12 cellular contexts compared by ENCODE assay signal in the genomic region with DNA sequence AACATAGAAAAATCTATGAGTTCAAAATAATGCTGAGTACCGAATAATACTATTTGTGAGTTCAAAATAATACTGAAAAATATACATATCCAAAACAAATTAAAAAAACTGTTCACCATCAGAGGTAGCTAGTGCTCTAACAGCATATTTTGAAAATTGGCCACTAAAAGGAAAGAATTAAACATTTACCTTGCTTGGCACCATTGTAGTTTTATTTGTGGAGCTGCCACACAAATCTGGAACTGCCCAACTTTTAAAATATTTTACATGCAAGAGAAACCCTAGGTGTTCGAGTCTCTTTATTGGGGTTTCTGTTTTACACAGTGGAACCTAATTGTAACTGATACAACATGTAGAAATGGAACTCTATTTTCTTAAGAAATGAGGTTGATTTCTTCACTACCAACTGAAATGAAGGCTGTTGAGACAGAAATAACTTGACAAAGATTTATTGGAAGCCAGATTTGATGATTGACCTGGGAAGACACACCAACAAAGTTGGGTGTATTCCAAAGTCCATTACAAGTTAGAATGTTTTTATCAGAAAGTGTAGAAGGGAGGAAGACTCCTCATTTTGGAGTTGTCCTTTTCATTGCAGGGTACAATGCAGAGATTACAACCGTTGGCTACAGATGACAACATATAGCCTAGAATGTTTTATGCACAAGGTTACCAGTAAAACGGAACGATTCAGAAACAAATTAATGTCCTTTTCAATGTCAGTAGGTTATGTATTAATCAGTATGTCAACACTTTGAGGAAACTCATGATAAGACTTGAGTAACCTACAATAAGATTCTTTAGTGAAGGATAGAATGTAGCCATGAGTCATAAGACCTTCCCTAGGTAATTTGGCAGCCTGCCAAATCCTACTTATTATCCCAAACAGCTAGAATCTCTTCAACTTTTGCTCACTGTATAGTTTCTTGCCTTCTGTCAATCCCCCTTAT.
DNase-seq lines count a peak whose midpoint lies in the region; ATAC-seq lines count a peak whose summit lies in the region.
"Had no signal": no experiment of that assay in that cellular context is flagged by ENCODE, and none has a peak within 500 bp of the region (broad histone marks: within the 10 kb centered on the region; RNA-seq: fewer than 3 reads in every experiment).

No MANE protein-coding gene starts in this region.

- no peak for ATAC-seq in HG02588 (IDR thresholded peaks at IDR 0.05; ENCODE audit: unreplicated experiment)
- ATAC-seq: effector memory CD8-positive, alpha-beta T cell; right cardiac atrium had no signal

- DNase-seq in A172 (ENCODE audit: low spot score) (peak; percentile 90), HK-2 (ENCODE audit: unreplicated experiment) (peak; percentile 19), amniotic epithelial cell (ENCODE audit: low read depth) (peak; percentile 92), kidney glomerular epithelial cell (lab: John Stamatoyannopoulos, UW) (peak; percentile 90), cerebellar nuclear complex (lab: John Stamatoyannopoulos, UW) (no peak), GDM1 (lab: John Stamatoyannopoulos, UW) (no peak), NCI-H526 treated with DMSO at 0.1 percent for 48 hours (lab: John Stamatoyannopoulos, UW) (no peak)
- DNase-seq: activated gamma-delta T cell; effector memory CD8-positive, alpha-beta T cell; right cardiac atrium; T1000 had no signal

Comparison
In these comparisons a context has a peak if more than half of its experiments do, and no peak if none do; other contexts are left out.
1. DNase-seq: peak in A172 (single experiment), HK-2 (single experiment), amniotic epithelial cell (single experiment) and kidney glomerular epithelial cell (single experiment); none in cerebellar nuclear complex (0 of 2), GDM1 (single experiment) and NCI-H526 treated with DMSO at 0.1 percent for 48 hours (single experiment).